Comparison of ENCODE assay signal across 1 cellular context in the genomic region with DNA sequence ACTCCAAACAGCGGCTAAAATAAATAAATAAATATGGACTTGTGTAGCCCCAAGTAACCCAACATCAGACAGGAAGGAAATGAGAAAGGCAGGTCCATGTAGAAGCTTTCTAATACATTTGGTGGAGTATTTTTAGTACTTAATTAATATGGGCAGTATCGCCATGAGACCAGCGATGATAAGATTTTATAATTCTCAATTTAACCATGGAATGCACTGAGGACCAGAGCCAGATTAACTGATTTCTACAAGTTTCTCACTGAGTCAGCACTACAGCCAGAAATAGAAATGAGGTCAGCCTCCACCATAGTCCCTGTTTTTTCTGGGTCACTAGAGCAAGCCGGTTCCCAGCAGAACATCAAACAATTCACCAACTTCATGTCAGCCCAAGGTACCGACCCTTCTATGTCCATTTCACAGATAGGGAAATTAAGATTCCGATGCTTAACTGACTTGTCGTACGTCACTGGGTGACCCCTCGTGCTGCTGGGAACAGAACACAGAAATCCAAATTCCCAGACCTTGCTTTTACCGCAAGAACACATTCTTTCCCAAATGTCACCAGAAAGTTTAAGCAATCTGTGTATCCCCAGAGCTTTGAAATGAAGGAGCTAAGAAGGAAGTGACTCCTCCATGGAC.
A peak's percentile ranks its signal among the peaks of the same experiment; 100 is the strongest.
TF ChIP-seq lines count a peak whose summit lies in the region.

No MANE protein-coding gene starts in this region.

TF ChIP-seq in IMR-90, 13 proteins besides CTCF, POLR2A, EP300 and RAD21:
- TF ChIP-seq, protein P1, sequence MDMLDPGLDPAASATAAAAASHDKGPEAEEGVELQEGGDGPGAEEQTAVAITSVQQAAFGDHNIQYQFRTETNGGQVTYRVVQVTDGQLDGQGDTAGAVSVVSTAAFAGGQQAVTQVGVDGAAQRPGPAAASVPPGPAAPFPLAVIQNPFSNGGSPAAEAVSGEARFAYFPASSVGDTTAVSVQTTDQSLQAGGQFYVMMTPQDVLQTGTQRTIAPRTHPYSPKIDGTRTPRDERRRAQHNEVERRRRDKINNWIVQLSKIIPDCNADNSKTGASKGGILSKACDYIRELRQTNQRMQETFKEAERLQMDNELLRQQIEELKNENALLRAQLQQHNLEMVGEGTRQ (IDR thresholded peaks at IDR 0.05; ENCODE audit: low read depth, low read length), result no peak
- TF ChIP-seq CEBPB (IDR thresholded peaks at IDR 0.05; ENCODE audit: low read depth, low read length) (peak; percentile 28; the same call in 1 of the 2 replicates), MAFK (IDR thresholded peaks at IDR 0.05; ENCODE audit: low read depth, low read length) (peak; percentile 91), NFE2L2 (IDR thresholded peaks at IDR 0.05; ENCODE audit: low read depth, low read length) (peak; percentile 10; the same call in 1 of the 2 replicates), RFX5 (IDR thresholded peaks at IDR 0.05; ENCODE audit: low read depth, low read length) (no peak)
TF ChIP-seq in IMR-90: peak in this region for 3.
